19 cellular contexts compared by ENCODE assay signal in genomic region chr10:75646218-75646915, GRCh38.
"Had no signal": no experiment of that assay in that cellular context is flagged by ENCODE, and none has a peak within 500 bp of the region (broad histone marks: within the 10 kb centered on the region; RNA-seq: fewer than 3 reads in every experiment).

No MANE protein-coding gene starts in this region.

- H3K36me3 ChIP-seq: esophagus squamous epithelium, ovary, right lobe of liver, thoracic aorta, tibial nerve, upper lobe of left lung had no signal

- ATAC-seq: left lobe of liver; mucosa of descending colon; right lobe of liver; stimulated activated naive B cell treated with anti-CD40 and anti-IgM and Interleukin-4, amounts not matched to agents 10 μg/mL and 1 μg/mL and 100 μg/mL, for 72 hours had no signal

- H3K27me3 ChIP-seq: esophagus squamous epithelium, ovary, right lobe of liver, tibial nerve, upper lobe of left lung had no signal

- H3K9me3 ChIP-seq: esophagus squamous epithelium, mucosa of descending colon, ovary, right lobe of liver, thoracic aorta, tibial nerve, upper lobe of left lung had no signal

- DNase-seq: cerebellar nuclear complex; effector memory CD4-positive, alpha-beta T cell; esophagus squamous epithelium; kidney; mesenchymal stem cell; mucosa of descending colon; naive B cell; right lobe of liver; small intestine; stimulated activated CD4-positive, alpha-beta T cell treated with anti-CD3 and anti-CD28 coated beads, Interleukin-15, amount 100 ng/mL, for 24 hours; stimulated activated CD4-positive, alpha-beta T cell treated with anti-CD3 and anti-CD28 coated beads, Interleukin-2, amount 100 ng/mL, for 48 hours; stimulated activated naive B cell treated with anti-CD40 and anti-IgM and Interleukin-4, amounts not matched to agents 10 μg/mL and 1 μg/mL and 100 μg/mL, for 72 hours; upper lobe of left lung had no signal

- FAIRE-seq: endothelial cell of umbilical vein, frontal cortex, kidney, small intestine had no signal

- H3K4me3 ChIP-seq: mucosa of descending colon, ovary, right lobe of liver, thoracic aorta, tibial nerve, upper lobe of left lung had no signal

- H3K27ac ChIP-seq: ovary, right lobe of liver, thoracic aorta, tibial nerve, upper lobe of left lung had no signal
